Comparison of ENCODE assay signal across 14 cellular contexts in the genomic region with DNA sequence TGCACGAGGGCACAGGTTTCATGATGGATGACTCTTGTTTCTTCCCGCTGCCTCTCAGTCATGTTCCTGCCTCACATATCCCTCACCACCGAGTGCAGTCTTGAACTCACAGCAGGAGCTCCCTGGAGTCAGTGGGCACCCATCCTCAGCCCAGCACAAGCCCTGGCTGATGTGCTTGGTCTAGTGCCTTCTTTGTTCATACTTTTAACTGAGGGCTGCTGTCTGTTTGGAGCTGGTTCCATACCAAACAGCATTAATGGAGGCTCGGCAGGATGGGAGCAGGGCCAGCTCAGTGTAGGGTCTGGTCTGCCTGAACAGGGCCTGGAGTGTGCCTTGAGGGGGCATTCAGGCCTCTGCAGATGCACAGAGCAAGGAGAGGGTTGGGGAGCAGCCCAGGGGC. TPM values are rescaled to one million over a fixed set of nuclear protein-coding genes. Genes with fewer than 3 reads are reported as not detected.
A peak's percentile ranks its signal among the peaks of the same experiment; 100 is the strongest.
DNase-seq lines count a peak whose midpoint lies in the region; ATAC-seq and TF ChIP-seq lines count a peak whose summit lies in the region.
"Had no signal": no experiment of that assay in that cellular context is flagged by ENCODE, and none has a peak within 500 bp of the region (broad histone marks: within the 10 kb centered on the region; RNA-seq: fewer than 3 reads in every experiment).

No MANE protein-coding gene starts in this region.

- intact Hi-C loops in CD14-positive monocyte (cut with micrococcal nuclease), result loop anchor here (5.0 to 10.0 kb wide), 4 partner anchors 336 to 1039 kb away; a partner anchor contains a TSS
- intact Hi-C loops in sigmoid colon (cut with DNase I), result no loop called here
- intact Hi-C loops in right cardiac atrium (cut with DNase I), result loop anchor here in 2 of 4 donors (2.0 kb wide), 1 partner anchor 338 kb away; no protein-coding TSS in a partner anchor

- H3K36me3 ChIP-seq in HEK293 (ENCODE audit: control insufficient read depth in 2 of 2, insufficient read depth in 1 of 2, low read length in 2 of 2) (no peaks in the 10 kb centered on the region), neuronal stem cell (replicated peaks in 1 of 2; ENCODE audit: control insufficient read depth in 2 of 2, insufficient read depth in 2 of 2, low read length in 2 of 2) (no peaks in the 10 kb centered on the region), sigmoid colon (no peaks in the 10 kb centered on the region), smooth muscle cell (ENCODE audit: low read depth) (no peaks in the 10 kb centered on the region)
- H3K36me3 ChIP-seq: BE2C, HAP-1 had no signal

- H3K79me1 ChIP-seq in neuronal stem cell (ENCODE audit: low read depth, low read length), result no peaks in the 10 kb centered on the region

- TF ChIP-seq CTCF in CD14-positive monocyte (IDR thresholded peaks at IDR 0.05), result no peak
- no peak for TF ChIP-seq CTCF in HEK293 (tag by site-specific recombination; IDR thresholded peaks at IDR 0.05)
- TF ChIP-seq CTCF in sigmoid colon (IDR thresholded peaks at IDR 0.05), result no peak
- TF ChIP-seq CTCF in smooth muscle cell (IDR thresholded peaks at IDR 0.05; ENCODE audit: borderline replicate concordance, insufficient read depth, poor library complexity, severe bottlenecking), result no peak

- no peak overlapping the region for H3K14ac ChIP-seq in neuronal stem cell (ENCODE audit: low read length)

- no peaks in the 10 kb centered on the region for H4K20me1 ChIP-seq in smooth muscle cell (ENCODE audit: low read depth)

- no peak overlapping the region for H2BK15ac ChIP-seq in neuronal stem cell (ENCODE audit: low read length)

- H3K18ac ChIP-seq in neuronal stem cell (ENCODE audit: low read length), result peak overlapping the region; percentile 53

- H3K9me3 Mint-ChIP-seq in CD14-positive monocyte (peaks cover 0 to 2% (median 0%) of the 10 kb centered on the region in 7 donors), immature natural killer cell (no peaks in the 10 kb centered on the region)
- H3K9me3 Mint-ChIP-seq: CD4-positive, alpha-beta T cell had no signal

- no peak overlapping the region for H2BK120ac ChIP-seq in neuronal stem cell (ENCODE audit: low read depth, low read length)

- peak; percentile 29 for DNase-seq in CD14-positive monocyte (ENCODE audit: low spot score)
- no peak for DNase-seq in neuronal stem cell (ENCODE audit: low spot score)
- peak; percentile 39 for DNase-seq in sigmoid colon
- no peak for DNase-seq in immature natural killer cell
- DNase-seq in smooth muscle cell (lab: John Stamatoyannopoulos, UW; ENCODE audit: unreplicated experiment), result no peak
- DNase-seq in right cardiac atrium, result no peak
- DNase-seq: ACHN; BE2C; C1 segment of cervical spinal cord; Caco-2; CD4-positive, alpha-beta T cell; GM23248 had no signal

- H4K91ac ChIP-seq in neuronal stem cell (ENCODE audit: low read depth, low read length, poor library complexity), result no peak overlapping the region

- no peaks in the 10 kb centered on the region for H3K36me3 Mint-ChIP-seq in CD14-positive monocyte
- H3K36me3 Mint-ChIP-seq in immature natural killer cell, result no peaks in the 10 kb centered on the region

- no peak overlapping the region for H3K27ac ChIP-seq in HEK293 (ENCODE audit: extremely low read depth, low read depth, low read length)
- H3K27ac ChIP-seq in neuronal stem cell (replicated peaks; ENCODE audit: low read length), result no peak overlapping the region
- H3K27ac ChIP-seq in sigmoid colon, result no peak overlapping the region
- H3K27ac ChIP-seq in smooth muscle cell (ENCODE audit: low read depth), result no peak overlapping the region
- no peak overlapping the region for H3K27ac ChIP-seq in right cardiac atrium (ENCODE audit: low read length)
- H3K27ac ChIP-seq: GM23248 had no signal

- H3K4me2 ChIP-seq in neuronal stem cell (ENCODE audit: insufficient read depth, low read length, poor library complexity, severe bottlenecking) (no peak overlapping the region), smooth muscle cell (no peak overlapping the region)

- CTCF ChIA-PET in HEK293 (lab: Yijun Ruan, JAX), result interaction anchor here (0.7 to 4.3 kb wide), 37 partner anchors 9 to 1040 kb away, joined by 3 to 50 read pairs (median 4); no protein-coding TSS in a partner anchor

- no peak overlapping the region for H2AK5ac ChIP-seq in neuronal stem cell (ENCODE audit: low read depth, low read length)

- H3K4ac ChIP-seq in neuronal stem cell (ENCODE audit: low read length), result no peak overlapping the region

- POLR2A ChIA-PET in HEK293 (lab: Yijun Ruan, JAX), result interaction anchor here (0.7 kb wide), 1 partner anchor 154 kb away, joined by 3 read pairs; no protein-coding TSS in a partner anchor

- no peak overlapping the region for H3K4me3 Mint-ChIP-seq in CD14-positive monocyte
- no peak overlapping the region for H3K4me3 Mint-ChIP-seq in immature natural killer cell
- H3K4me3 Mint-ChIP-seq: CD4-positive, alpha-beta T cell had no signal

- H3K4me3 ChIP-seq in HEK293 (ENCODE audit: low read depth, low read length) (no peak overlapping the region), neuronal stem cell (ENCODE audit: low read length in 2 of 2) (peak overlapping the region in 1 of 2 donors; percentile 57), sigmoid colon (no peak overlapping the region), smooth muscle cell (no peak overlapping the region), right cardiac atrium (ENCODE audit: low read length) (no peak overlapping the region)
- H3K4me3 ChIP-seq: GM23248, HAP-1 had no signal

- no peaks in the 10 kb centered on the region for H3K79me2 ChIP-seq in smooth muscle cell (ENCODE audit: low read depth)

- H3K9me3 ChIP-seq in HEK293 (ENCODE audit: control insufficient read depth, insufficient read depth, low read depth, low read length), result no peaks in the 10 kb centered on the region
- H3K9me3 ChIP-seq in neuronal stem cell (replicated peaks in 1 of 2; ENCODE audit: control insufficient read depth in 2 of 2, insufficient read depth in 1 of 2, low read depth in 1 of 2, low read length in 2 of 2), result no peaks in the 10 kb centered on the region
- H3K9me3 ChIP-seq in sigmoid colon, result no peaks in the 10 kb centered on the region
- H3K9me3 ChIP-seq in smooth muscle cell (replicated peaks; ENCODE audit: low read depth), result no peaks in the 10 kb centered on the region
- H3K9me3 ChIP-seq in right cardiac atrium (ENCODE audit: control insufficient read depth, low read length), result no peaks in the 10 kb centered on the region
- H3K9me3 ChIP-seq: BE2C, Caco-2, HAP-1 had no signal

- H3K4me1 ChIP-seq in HEK293 (ENCODE audit: control insufficient read depth, insufficient read depth, low read length), result no peaks in the 10 kb centered on the region
- no peaks in the 10 kb centered on the region for H3K4me1 ChIP-seq in neuronal stem cell (ENCODE audit: control insufficient read depth in 2 of 2, insufficient read depth in 1 of 2, low read depth in 1 of 2, low read length in 2 of 2)
- peaks cover 0 to 28% (median 25%) of the 10 kb centered on the region in 4 donors for H3K4me1 ChIP-seq in sigmoid colon
- no peaks in the 10 kb centered on the region for H3K4me1 ChIP-seq in smooth muscle cell (ENCODE audit: low read depth)
- H3K4me1 ChIP-seq in right cardiac atrium (ENCODE audit: control insufficient read depth, insufficient read depth, low read length), result no peaks in the 10 kb centered on the region
- H3K4me1 ChIP-seq: BE2C, Caco-2, HAP-1 had no signal

- H3K9ac ChIP-seq in neuronal stem cell (ENCODE audit: low read depth, low read length, poor library complexity) (no peak overlapping the region), smooth muscle cell (ENCODE audit: low read depth) (no peak overlapping the region)
- H3K9ac ChIP-seq: GM23248 had no signal

- no peak overlapping the region for H2BK5ac ChIP-seq in neuronal stem cell (ENCODE audit: low read length)

- H3K27me3 ChIP-seq in neuronal stem cell (ENCODE audit: control insufficient read depth in 3 of 3, insufficient read depth in 3 of 3, low read depth in 1 of 3, low read length in 3 of 3) (peaks cover 0 to 47% (median 8%) of the 10 kb centered on the region in 3 experiments), sigmoid colon (peaks cover 0 to 4% (median 0%) of the 10 kb centered on the region in 3 donors), smooth muscle cell (ENCODE audit: low read depth) (peaks cover 11% of the 10 kb centered on the region), right cardiac atrium (ENCODE audit: control insufficient read depth, insufficient read depth) (no peaks in the 10 kb centered on the region)
- H3K27me3 ChIP-seq: BE2C had no signal

- ATAC-seq in right cardiac atrium, result no peak

- no peaks in the 10 kb centered on the region for H3F3A ChIP-seq in smooth muscle cell (ENCODE audit: low read depth)

- H3K27ac Mint-ChIP-seq in CD14-positive monocyte, result no peak overlapping the region
- no peak overlapping the region for H3K27ac Mint-ChIP-seq in immature natural killer cell

- no peak overlapping the region for H3K23ac ChIP-seq in neuronal stem cell (ENCODE audit: low read depth, low read length, poor library complexity)

- H2AFZ ChIP-seq in neuronal stem cell (ENCODE audit: low read length) (no peak overlapping the region), smooth muscle cell (ENCODE audit: low read depth) (no peak overlapping the region)
- H2AFZ ChIP-seq: GM23248 had no signal

- H3K27me3 Mint-ChIP-seq in CD14-positive monocyte (ENCODE audit: low read depth in 3 of 3) (peaks cover 4 to 32% (median 6%) of the 10 kb centered on the region in 3 donors), immature natural killer cell (ENCODE audit: low read depth in 3 of 3) (peaks cover 5 to 13% (median 9%) of the 10 kb centered on the region in 3 donors)

- H2BK12ac ChIP-seq in neuronal stem cell (ENCODE audit: low read length), result no peak overlapping the region

- TF ChIP-seq POLR2A in sigmoid colon (IDR thresholded peaks at IDR 0.05), result no peak

- no peak for TF ChIP-seq EP300 in sigmoid colon (IDR thresholded peaks at IDR 0.05)

- WGBS in neuronal stem cell (ENCODE audit: extremely low coverage in 2 of 2, insufficient read length in 2 of 2, insufficient replicate concordance in 1 of 2), 2 donors, result no CpG with 5 or more reads among the region's 4 CpGs
- WGBS in sigmoid colon, 2 donors, result 57 to 66% methylated on average over 4 of the region's 4 CpGs
- WGBS in smooth muscle cell (ENCODE audit: low lambda C conversion rate), result 70% methylated on average over 4 of the region's 4 CpGs
- 63% methylated on average over 4 of the region's 4 CpGs for WGBS in right cardiac atrium

- H4K8ac ChIP-seq in neuronal stem cell (ENCODE audit: low read depth, low read length), result no peak overlapping the region

- H3K4me1 Mint-ChIP-seq in CD14-positive monocyte, result no peaks in the 10 kb centered on the region
- no peaks in the 10 kb centered on the region for H3K4me1 Mint-ChIP-seq in immature natural killer cell

TF ChIP-seq in HEK293, 187 proteins besides CTCF, POLR2A, EP300 and RAD21 (continues in another document):
- TF ChIP-seq ZSCAN30 (tag by site-specific recombination; IDR thresholded peaks at IDR 0.05), result peak; percentile 85

RNA-seq across cellular contexts. Expression of a gene that starts 54.5 kb away (rescaled TPM):
- not detected for polyA plus RNA-seq in CD14-positive monocyte
- 26.2 TPM for polyA plus RNA-seq in neuronal stem cell (2013, experiment 1 of 2)
- polyA plus RNA-seq in neuronal stem cell (2013, experiment 2 of 2), result 27.3 TPM
- 1 to 10 TPM; 2.1 to 6.4 (median 2.9) TPM for total RNA-seq in sigmoid colon
- polyA plus RNA-seq in sigmoid colon, result under 1 TPM; 0.23 to 0.76 (median 0.60) TPM
- not detected for polyA plus RNA-seq in immature natural killer cell
- total RNA-seq in smooth muscle cell, result 10.4 and 10.6 TPM in 2 replicates
- 9.4 and 10.4 TPM in 2 replicates for polyA plus RNA-seq in smooth muscle cell
- 1 to 10 TPM; 2.8 to 4.8 (median 4.4) TPM for total RNA-seq in right cardiac atrium
- 0.86 TPM for polyA plus RNA-seq in right cardiac atrium
- total RNA-seq: CD4-positive, alpha-beta T cell had no signal

Comparison
In these comparisons a context has a peak if more than half of its experiments do, and no peak if none do; other contexts are left out.
1. DNase-seq: peak in CD14-positive monocyte (single experiment) and sigmoid colon (single experiment); none in neuronal stem cell (single experiment), immature natural killer cell (0 of 3), smooth muscle cell (single experiment) and right cardiac atrium (0 of 3).